In genomic region chr16:54194008-54194731, GRCh38 we compare ENCODE assay signal across 8 cellular contexts.
DNase-seq lines count a peak whose midpoint lies in the region; ATAC-seq and TF ChIP-seq lines count a peak whose summit lies in the region.

No MANE protein-coding gene starts in this region.

- intact Hi-C loops in CD14-positive monocyte (cut with micrococcal nuclease) (no loop called here), mammary epithelial cell (cut with micrococcal nuclease) (loop anchor here (5.0 kb wide), 3 partner anchors 88 to 743 kb away; no protein-coding TSS in a partner anchor)

- CTCF ChIA-PET in mammary epithelial cell (lab: Charles Lee; ENCODE audit: low non-redundant PET) = no interaction called here

- peak overlapping the region; percentile 54 to 76 for H3K4me3 Mint-ChIP-seq in CD14-positive monocyte

- no peaks in the 10 kb centered on the region for H3K36me3 Mint-ChIP-seq in CD14-positive monocyte

- TF ChIP-seq CTCF in CD14-positive monocyte (IDR thresholded peaks at IDR 0.05) (peak; percentile 56), mammary epithelial cell (conservative IDR thresholded peaks at IDR 0.05 in 1 of 2, IDR thresholded peaks at IDR 0.05 in 1 of 2; ENCODE audit: extremely low read depth in 1 of 2, insufficient read depth in 1 of 2, low read depth in 1 of 2, low read length in 2 of 2) (no peak)

- H3K9ac ChIP-seq in mammary epithelial cell (ENCODE audit: insufficient read depth, low read length) = no peak overlapping the region

- H3K27ac Mint-ChIP-seq in CD14-positive monocyte = peak overlapping the region in 1 of 7 donors; percentile 33

- no peaks in the 10 kb centered on the region for H3K9me3 ChIP-seq in mammary epithelial cell (replicated peaks; ENCODE audit: insufficient read depth, low read length)

- H3K4me1 Mint-ChIP-seq in CD14-positive monocyte = peaks cover 9% of the 10 kb centered on the region

- TF ChIP-seq POLR2A in erythroblast (IDR thresholded peaks at IDR 0.05; ENCODE audit: low read length) = no peak

- BruUV-seq in mammary epithelial cell (replicated peaks; lab: Mats Ljungman, UMichigan) = no TSS peak

- dilution Hi-C loops in mammary epithelial cell (cut with HindIII; ENCODE audit: low sequenced_read_pairs) = no loop called here

- in situ Hi-C loops in mammary epithelial cell (cut with MboI; ENCODE audit: low sequenced_read_pairs in 2 of 2) = no loop called here

- DNase-seq in CD14-positive monocyte (ENCODE audit: low spot score) = no peak
- peak; percentile 16 for DNase-seq in HuH-7 (ENCODE audit: low spot score)
- no peak for DNase-seq in mammary epithelial cell
- peak; percentile 59 for DNase-seq in iPS-NIHi11 (ENCODE audit: low spot score)
- DNase-seq in substantia nigra (lab: John Stamatoyannopoulos, UW) = peak in 47 of 49 donors; percentile 16 to 89 (median 66)
- DNase-seq in erythroblast (lab: John Stamatoyannopoulos, UW) = no peak

- no peaks in the 10 kb centered on the region for H3K79me2 ChIP-seq in mammary epithelial cell (ENCODE audit: insufficient read depth, low read length)

- 16% methylated on average over 16 of the region's 31 CpGs for WGBS in mammary epithelial cell (ENCODE audit: low coverage, missing lambda C conversion rate)

- H3K27ac ChIP-seq in mammary epithelial cell (ENCODE audit: insufficient read depth, low read depth, low read length) = no peak overlapping the region
- peak overlapping the region; percentile 42 for H3K27ac ChIP-seq in substantia nigra (ENCODE audit: low read depth, low read length, poor library complexity, severe bottlenecking)

- H3K27me3 ChIP-seq in mammary epithelial cell (ENCODE audit: insufficient read depth, low read length) = no peaks in the 10 kb centered on the region

- no peak overlapping the region for H3K4me3 ChIP-seq in mammary epithelial cell (replicated peaks in 1 of 3; ENCODE audit: insufficient read depth in 1 of 3, low read depth in 2 of 3, low read length in 3 of 3)

- H3K36me3 ChIP-seq in mammary epithelial cell (ENCODE audit: insufficient read depth, low read length) = no peaks in the 10 kb centered on the region

- peak overlapping the region; percentile 98 for H2AFZ ChIP-seq in mammary epithelial cell (ENCODE audit: low read depth, low read length)

- H4K20me1 ChIP-seq in mammary epithelial cell (ENCODE audit: insufficient read depth, low read length) = no peaks in the 10 kb centered on the region

- ATAC-seq in HG03439 (IDR thresholded peaks at IDR 0.05; ENCODE audit: unreplicated experiment) (no peak), GM21576 (IDR thresholded peaks at IDR 0.05; ENCODE audit: unreplicated experiment) (no peak)

- H3K4me1 ChIP-seq in mammary epithelial cell (ENCODE audit: insufficient read depth, low read length) = peaks cover 12% of the 10 kb centered on the region

- H3K4me2 ChIP-seq in mammary epithelial cell (ENCODE audit: insufficient read depth, low read depth, low read length) = peak overlapping the region; percentile 61

- peaks cover 0 to 9% (median 4%) of the 10 kb centered on the region in 7 donors for H3K9me3 Mint-ChIP-seq in CD14-positive monocyte

- peaks cover 4 to 7% (median 6%) of the 10 kb centered on the region in 3 donors for H3K27me3 Mint-ChIP-seq in CD14-positive monocyte (ENCODE audit: low read depth in 3 of 3)

Comparison
In these comparisons a context has a peak if more than half of its experiments do, and no peak if none do; other contexts are left out.
1. DNase-seq: peak in HuH-7 (single experiment), iPS-NIHi11 (single experiment) and substantia nigra (47 of 49); none in CD14-positive monocyte (single experiment), mammary epithelial cell (single experiment) and erythroblast (0 of 2).